In genomic region chr16:4328580-4329353, GRCh38 we compare ENCODE assay signal across 10 cellular contexts. TPM values are rescaled to one million over a fixed set of nuclear protein-coding genes. Genes with fewer than 3 reads are reported as not detected.
DNase-seq lines count a peak whose midpoint lies in the region; ATAC-seq and TF ChIP-seq lines count a peak whose summit lies in the region.
"Had no signal": no experiment of that assay in that cellular context is flagged by ENCODE, and none has a peak within 500 bp of the region (broad histone marks: within the 10 kb centered on the region; RNA-seq: fewer than 3 reads in every experiment).

No MANE protein-coding gene starts in this region.

- DNase-seq in breast epithelium (ENCODE audit: low spot score in 2 of 2) (no peak), MCF 10A (ENCODE audit: unreplicated experiment) (no peak), endodermal cell (no peak), myocyte (ENCODE audit: low read depth) (peak; percentile 68), NCI-H2081 treated with DMSO at 0.1 percent for 48 hours (lab: John Stamatoyannopoulos, UW) (no peak)
- DNase-seq in activated CD8-positive, alpha-beta memory T cell treated with anti-CD3 and anti-CD28 coated beads, Interleukin-2, amount 50 U/mL, for 4 hours, result no peak

- CTCF ChIA-PET in MCF 10A (lab: Yijun Ruan, JAX), result interaction anchor here (0.5 to 6.2 kb wide), 13 partner anchors 11 to 217 kb away, joined by 3 to 94 read pairs (median 5); no protein-coding TSS in a partner anchor

- TF ChIP-seq CTCF in breast epithelium (IDR thresholded peaks at IDR 0.05), result no peak
- no peak for TF ChIP-seq CTCF in MCF 10A (IDR thresholded peaks at IDR 0.05; ENCODE audit: unreplicated experiment)
- TF ChIP-seq CTCF in endodermal cell (conservative IDR thresholded peaks at IDR 0.05), result no peak

- no peaks in the 10 kb centered on the region for H3K27me3 ChIP-seq in breast epithelium
- H3K27me3 ChIP-seq in endodermal cell (ENCODE audit: control insufficient read depth, insufficient read depth, low read length, poor library complexity, severe bottlenecking), result no peaks in the 10 kb centered on the region

- H3K4me3 ChIP-seq in breast epithelium (peak overlapping the region in 2 of 3 donors; percentile 63 to 70), endodermal cell (ENCODE audit: low read length) (no peak overlapping the region), urinary bladder (ENCODE audit: low read depth, low read length) (no peak overlapping the region)

- intact Hi-C loops in breast epithelium (cut with DNase I; ENCODE audit: low total_unique reads), result loop anchor here (10.0 kb wide), 1 partner anchor 54 kb away; the partner anchor contains the start of gene TFAP4
- intact Hi-C loops in MCF 10A (cut with micrococcal nuclease), result no loop called here

- BruUV-seq in MCF 10A (replicated peaks; lab: Mats Ljungman, UMichigan), result no TSS peak

- H3K36me3 Mint-ChIP-seq in MCF 10A (ENCODE audit: insufficient read depth, unreplicated experiment) (peaks cover 6% of the 10 kb centered on the region), endodermal cell (ENCODE audit: low read depth) (no peaks in the 10 kb centered on the region)
- H3K36me3 Mint-ChIP-seq: CD14-positive monocyte, IgD-negative memory B cell had no signal

- H3K9me3 ChIP-seq in breast epithelium (no peaks in the 10 kb centered on the region), endodermal cell (ENCODE audit: control insufficient read depth, low read length) (no peaks in the 10 kb centered on the region)

- H3K9me3 Mint-ChIP-seq in MCF 10A (ENCODE audit: unreplicated experiment), result no peaks in the 10 kb centered on the region
- H3K9me3 Mint-ChIP-seq in endodermal cell, result no peaks in the 10 kb centered on the region
- H3K9me3 Mint-ChIP-seq: IgD-negative memory B cell had no signal

- no peaks in the 10 kb centered on the region for H3K27me3 Mint-ChIP-seq in MCF 10A (ENCODE audit: insufficient read depth, unreplicated experiment)
- H3K27me3 Mint-ChIP-seq in endodermal cell (ENCODE audit: insufficient read depth), result no peaks in the 10 kb centered on the region

- H3K4me3 Mint-ChIP-seq in MCF 10A (ENCODE audit: unreplicated experiment) (no peak overlapping the region), endodermal cell (peak overlapping the region; percentile 50)

- WGBS in endodermal cell (ENCODE audit: insufficient coverage in 1 of 2, insufficient read length in 1 of 2), 2 experiments, result 83 to 88% methylated on average over 7 to 14 of the region's 14 CpGs
- WGBS in urinary bladder, result 19% methylated on average over 14 of the region's 14 CpGs

- H3K27ac Mint-ChIP-seq in MCF 10A (ENCODE audit: low read depth, unreplicated experiment), result no peak overlapping the region
- H3K27ac Mint-ChIP-seq in endodermal cell, result no peak overlapping the region

- no peak for ATAC-seq in HG03342 (IDR thresholded peaks at IDR 0.05; ENCODE audit: unreplicated experiment)

- peaks cover 17 to 31% of the 10 kb centered on the region in 2 donors for H3K4me1 ChIP-seq in breast epithelium
- peaks cover 6% of the 10 kb centered on the region for H3K4me1 ChIP-seq in endodermal cell (ENCODE audit: control insufficient read depth, insufficient read depth, low read length)
- H3K4me1 ChIP-seq in urinary bladder (ENCODE audit: insufficient read depth), result no peaks in the 10 kb centered on the region

- H3K36me3 ChIP-seq in breast epithelium (no peaks in the 10 kb centered on the region), endodermal cell (ENCODE audit: control insufficient read depth, insufficient read depth, low read length) (no peaks in the 10 kb centered on the region), urinary bladder (ENCODE audit: insufficient read depth) (no peaks in the 10 kb centered on the region)

- no peak overlapping the region for H3K9ac ChIP-seq in endodermal cell (ENCODE audit: extremely low read depth, low read length, poor library complexity, severe bottlenecking)

- TF ChIP-seq POLR2A in breast epithelium (IDR thresholded peaks at IDR 0.05), result no peak

- POLR2A ChIA-PET in MCF 10A (lab: Yijun Ruan, JAX), result interaction anchor here (0.6 kb wide), 1 partner anchor 12 kb away, joined by 3 read pairs; no protein-coding TSS in a partner anchor

- peaks cover 5% of the 10 kb centered on the region for H3K4me1 Mint-ChIP-seq in MCF 10A (ENCODE audit: insufficient read depth, unreplicated experiment)
- H3K4me1 Mint-ChIP-seq in endodermal cell, result peaks cover 3% of the 10 kb centered on the region

- H3K27ac ChIP-seq in breast epithelium (peak overlapping the region; percentile 88 to 96), endodermal cell (ENCODE audit: low read depth, low read length) (peak overlapping the region; percentile 57), urinary bladder (ENCODE audit: low read depth) (peak overlapping the region; percentile 51)

RNA-seq across cellular contexts. Expression of gene GLIS2, which starts 12.9 kb away (rescaled TPM):
- 1 to 10 TPM in 2 of 3 donors, under 1 TPM in 1; 0.96 to 3.9 (median 1.5) TPM for total RNA-seq in breast epithelium
- total RNA-seq in MCF 10A (2022), result 14.7 and 15.8 TPM in 2 replicates
- total RNA-seq in endodermal cell, result 10 to 100 TPM in 1 of 2 donors, 1 to 10 TPM in 1; 9.1 to 13.2 TPM
- polyA plus RNA-seq in endodermal cell (2013, experiment 1 of 2), result 16.6 TPM
- 15.6 TPM for polyA plus RNA-seq in endodermal cell (2013, experiment 2 of 2)
- total RNA-seq in myocyte, result 3.3 and 4.5 TPM in 2 replicates
- polyA plus RNA-seq in myocyte (2012), result 65.6 TPM
- 6.1 TPM for total RNA-seq in urinary bladder
- polyA plus RNA-seq in urinary bladder, result 22.1 TPM
- polyA plus RNA-seq: CD14-positive monocyte, IgD-negative memory B cell had no signal

RNA-seq across cellular contexts. Expression of gene PAM16, which starts 22.4 kb away (rescaled TPM):
- 10 to 100 TPM; 24.9 to 52.4 (median 49.9) TPM for total RNA-seq in breast epithelium
- total RNA-seq in MCF 10A (2022), result 71.8 and 117 TPM in 2 replicates
- total RNA-seq in endodermal cell, result 10 to 100 TPM; 57.7 to 66.2 TPM
- 57.2 TPM for polyA plus RNA-seq in endodermal cell (2013, experiment 1 of 2)
- 62.4 TPM for polyA plus RNA-seq in endodermal cell (2013, experiment 2 of 2)
- 28.4 and 50.7 TPM in 2 replicates for total RNA-seq in myocyte
- polyA plus RNA-seq in myocyte (2012), result 47.6 TPM
- total RNA-seq in urinary bladder, result 8.6 TPM
- polyA plus RNA-seq in urinary bladder, result 48.9 TPM

RNA-seq across cellular contexts. Expression of gene VASN, which starts 42.9 kb away (rescaled TPM):
- 10 to 100 TPM; 14.8 to 28.5 (median 16.1) TPM for total RNA-seq in breast epithelium
- 4.0 and 7.1 TPM in 2 replicates for total RNA-seq in MCF 10A (2022)
- 10 to 100 TPM; 10.4 to 12.1 TPM for total RNA-seq in endodermal cell
- 11.5 TPM for polyA plus RNA-seq in endodermal cell (2013, experiment 1 of 2)
- 11.6 TPM for polyA plus RNA-seq in endodermal cell (2013, experiment 2 of 2)
- 7.5 and 10.9 TPM in 2 replicates for total RNA-seq in myocyte
- 28.3 TPM for polyA plus RNA-seq in myocyte (2012)
- 20.8 TPM for total RNA-seq in urinary bladder
- polyA plus RNA-seq in urinary bladder, result 47.6 TPM
- polyA plus RNA-seq: CD14-positive monocyte had no signal

RNA-seq across cellular contexts. Expression of gene TFAP4, which starts 55.9 kb away (rescaled TPM):
- total RNA-seq in breast epithelium (1 to 10 TPM; 4.6 to 7.2 (median 6.2) TPM), MCF 10A (2022) (15.5 and 23.9 TPM in 2 replicates), endodermal cell (10 to 100 TPM; 28.2 to 30.1 TPM), myocyte (4.4 and 5.0 TPM in 2 replicates), urinary bladder (6.1 TPM)
- 23.3 TPM for polyA plus RNA-seq in endodermal cell (2013, experiment 1 of 2)
- polyA plus RNA-seq in endodermal cell (2013, experiment 2 of 2), result 19.3 TPM
- polyA plus RNA-seq in myocyte (2012), result 3.5 TPM
- polyA plus RNA-seq in urinary bladder, result 7.3 TPM

Comparison
In these comparisons a context has a peak if more than half of its experiments do, and no peak if none do; other contexts are left out.
1. H3K4me3 ChIP-seq: peak in breast epithelium (2 of 3); none in endodermal cell (single experiment) and urinary bladder (single experiment).
2. Peak in every context shown above with its lines, with median percentiles within 50 percentile points of each other: H3K27ac ChIP-seq.